ENCODE assay signal across 8 cellular contexts in the genomic region with DNA sequence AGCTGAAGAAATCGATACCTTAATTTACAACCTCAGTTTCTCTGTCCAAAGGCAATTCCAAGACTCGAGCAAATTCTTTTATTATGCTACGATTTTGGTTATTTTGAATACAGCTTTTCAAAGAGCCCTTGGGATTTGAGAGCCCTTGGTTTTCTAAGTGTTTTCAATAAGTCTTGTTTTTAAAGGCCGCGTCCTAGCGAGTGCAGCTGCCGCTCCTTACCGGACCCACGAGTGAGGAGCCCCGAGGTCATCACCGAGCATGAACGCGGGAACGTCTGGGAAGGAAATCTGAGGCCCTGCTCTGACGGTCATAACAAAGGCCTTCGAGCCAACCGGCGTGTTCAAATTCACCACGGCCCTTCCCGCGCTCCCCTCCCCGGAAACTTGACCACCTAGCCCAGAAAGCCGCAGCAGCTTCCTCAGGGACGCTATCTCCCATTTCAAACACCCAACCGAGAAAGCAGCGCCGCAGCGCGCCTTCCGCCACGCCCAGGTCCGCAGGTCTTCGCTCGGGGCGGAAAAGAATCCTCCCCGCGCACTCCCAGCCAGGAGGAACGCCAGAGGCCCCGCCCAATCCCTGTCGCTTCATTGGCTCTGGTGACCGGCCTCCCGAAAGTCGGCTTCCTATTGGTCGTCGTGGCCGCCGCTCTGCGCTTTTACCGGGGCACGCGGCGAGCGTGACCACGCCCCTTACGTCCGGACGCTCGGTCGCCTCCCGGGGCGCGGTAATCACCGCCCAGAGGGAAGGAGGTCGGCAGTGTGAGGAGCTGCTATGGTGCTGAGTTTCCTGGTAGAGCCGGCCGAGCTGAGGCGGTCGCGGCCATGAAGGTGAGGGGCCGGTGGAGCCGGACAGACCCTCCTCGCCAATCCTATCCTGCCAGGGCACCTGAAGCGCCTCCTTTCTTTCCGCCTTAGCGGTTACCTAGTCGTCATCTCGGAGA. TPM values are rescaled to one million over a fixed set of nuclear protein-coding genes. Genes with fewer than 3 reads are reported as not detected.
A peak's percentile ranks its signal among the peaks of the same experiment; 100 is the strongest.
DNase-seq lines count a peak whose midpoint lies in the region; ATAC-seq and TF ChIP-seq lines count a peak whose summit lies in the region.

A gene with protein sequence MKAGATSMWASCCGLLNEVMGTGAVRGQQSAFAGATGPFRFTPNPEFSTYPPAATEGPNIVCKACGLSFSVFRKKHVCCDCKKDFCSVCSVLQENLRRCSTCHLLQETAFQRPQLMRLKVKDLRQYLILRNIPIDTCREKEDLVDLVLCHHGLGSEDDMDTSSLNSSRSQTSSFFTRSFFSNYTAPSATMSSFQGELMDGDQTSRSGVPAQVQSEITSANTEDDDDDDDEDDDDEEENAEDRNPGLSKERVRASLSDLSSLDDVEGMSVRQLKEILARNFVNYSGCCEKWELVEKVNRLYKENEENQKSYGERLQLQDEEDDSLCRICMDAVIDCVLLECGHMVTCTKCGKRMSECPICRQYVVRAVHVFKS (plus strand): TSS at position 728 of the 941 bp plus-strand sequence. CDS start 95 bp downstream, at position 823.

- peaks cover 3% of the 10 kb centered on the region for H3K36me3 Mint-ChIP-seq in activated naive CD4-positive, alpha-beta T cell treated with anti-CD3 and anti-CD28 coated beads, Interleukin-2, amount 50 U/mL, for 24 hours

- under 1% methylated on average over 55 of the region's 77 CpGs for WGBS in suprapubic skin

- no peaks in the 10 kb centered on the region for H3K27me3 Mint-ChIP-seq in activated naive CD4-positive, alpha-beta T cell treated with anti-CD3 and anti-CD28 coated beads, Interleukin-2, amount 50 U/mL, for 24 hours

- peak; percentile 99 for DNase-seq in GM06990 (ENCODE audit: extremely low read depth, insufficient read length)
- peak; percentile 96 for DNase-seq in NCI-H1092 (lab: John Stamatoyannopoulos, UW)
- DNase-seq in germinal center (ENCODE audit: low spot score), result peak; percentile 98
- DNase-seq in nucleus accumbens (lab: John Stamatoyannopoulos, UW), result peak; percentile 69 to 98 (median 95)
- peak; percentile 99 for DNase-seq in suprapubic skin (ENCODE audit: low spot score in 2 of 2)

- no peaks in the 10 kb centered on the region for H3K9me3 Mint-ChIP-seq in activated naive CD4-positive, alpha-beta T cell treated with anti-CD3 and anti-CD28 coated beads, Interleukin-2, amount 50 U/mL, for 24 hours

- H3K27ac Mint-ChIP-seq in activated naive CD4-positive, alpha-beta T cell treated with anti-CD3 and anti-CD28 coated beads, Interleukin-2, amount 50 U/mL, for 24 hours, result peak within 1 kb of the TSS; percentile 98

- no peak for TF ChIP-seq EP300 in suprapubic skin (IDR thresholded peaks at IDR 0.05)

- no peaks in the 10 kb centered on the region for H3K9me3 ChIP-seq in suprapubic skin

- H3K4me1 ChIP-seq in suprapubic skin, result peaks cover 24% of the 10 kb centered on the region

- TF ChIP-seq CTCF in GM06990 (IDR thresholded peaks at IDR 0.05; ENCODE audit: insufficient read depth, low read length, poor library complexity, severe bottlenecking) (no peak), suprapubic skin (IDR thresholded peaks at IDR 0.05) (no peak)

- peaks cover 47% of the 10 kb centered on the region for H3K4me1 Mint-ChIP-seq in activated naive CD4-positive, alpha-beta T cell treated with anti-CD3 and anti-CD28 coated beads, Interleukin-2, amount 50 U/mL, for 24 hours

- H3K27me3 ChIP-seq in GM06990 (replicated peaks; ENCODE audit: control insufficient read depth, insufficient read depth, low read length), result no peaks in the 10 kb centered on the region
- no peaks in the 10 kb centered on the region for H3K27me3 ChIP-seq in suprapubic skin

- H3K36me3 ChIP-seq in GM06990 (ENCODE audit: control insufficient read depth, insufficient read depth, low read length) (peaks cover under 1% of the 10 kb centered on the region), suprapubic skin (peaks cover 2% of the 10 kb centered on the region)

- H3K4me3 Mint-ChIP-seq in activated naive CD4-positive, alpha-beta T cell treated with anti-CD3 and anti-CD28 coated beads, Interleukin-2, amount 50 U/mL, for 24 hours, result peak within 1 kb of the TSS; percentile 96

- H3K4me3 ChIP-seq in GM06990 (replicated peaks; ENCODE audit: low read depth, low read length) (peak within 1 kb of the TSS; percentile 88), suprapubic skin (peak within 1 kb of the TSS; percentile 82)

- H3K27ac ChIP-seq in suprapubic skin, result peak within 1 kb of the TSS; percentile 85

- peak; percentile 57 to 83 for TF ChIP-seq POLR2A in suprapubic skin (IDR thresholded peaks at IDR 0.05)

- ATAC-seq in HG02588 (IDR thresholded peaks at IDR 0.05; ENCODE audit: unreplicated experiment) (peak; percentile 92), SK-N-SH treated with all-trans-retinoic acid at 6 μM for 48 hours (peak; percentile 96)

TF ChIP-seq in SK-N-SH treated with all-trans-retinoic acid at 6 μM for 48 hours, 23 proteins besides CTCF, POLR2A, EP300 and RAD21:
- TF ChIP-seq ZNF8 (CRISPR knock-in tag; IDR thresholded peaks at IDR 0.05) (no peak), ISL1 (CRISPR knock-in tag; IDR thresholded peaks at IDR 0.05) (no peak), OSR1 (CRISPR knock-in tag; IDR thresholded peaks at IDR 0.05) (no peak), PPARA (CRISPR knock-in tag; IDR thresholded peaks at IDR 0.05; ENCODE audit: borderline replicate concordance) (no peak)
- TF ChIP-seq, protein P1, sequence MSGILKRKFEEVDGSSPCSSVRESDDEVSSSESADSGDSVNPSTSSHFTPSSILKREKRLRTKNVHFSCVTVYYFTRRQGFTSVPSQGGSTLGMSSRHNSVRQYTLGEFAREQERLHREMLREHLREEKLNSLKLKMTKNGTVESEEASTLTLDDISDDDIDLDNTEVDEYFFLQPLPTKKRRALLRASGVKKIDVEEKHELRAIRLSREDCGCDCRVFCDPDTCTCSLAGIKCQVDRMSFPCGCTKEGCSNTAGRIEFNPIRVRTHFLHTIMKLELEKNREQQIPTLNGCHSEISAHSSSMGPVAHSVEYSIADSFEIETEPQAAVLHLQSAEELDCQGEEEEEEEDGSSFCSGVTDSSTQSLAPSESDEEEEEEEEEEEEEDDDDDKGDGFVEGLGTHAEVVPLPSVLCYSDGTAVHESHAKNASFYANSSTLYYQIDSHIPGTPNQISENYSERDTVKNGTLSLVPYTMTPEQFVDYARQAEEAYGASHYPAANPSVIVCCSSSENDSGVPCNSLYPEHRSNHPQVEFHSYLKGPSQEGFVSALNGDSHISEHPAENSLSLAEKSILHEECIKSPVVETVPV (CRISPR knock-in tag; IDR thresholded peaks at IDR 0.05), result no peak
- TF ChIP-seq, protein P2, sequence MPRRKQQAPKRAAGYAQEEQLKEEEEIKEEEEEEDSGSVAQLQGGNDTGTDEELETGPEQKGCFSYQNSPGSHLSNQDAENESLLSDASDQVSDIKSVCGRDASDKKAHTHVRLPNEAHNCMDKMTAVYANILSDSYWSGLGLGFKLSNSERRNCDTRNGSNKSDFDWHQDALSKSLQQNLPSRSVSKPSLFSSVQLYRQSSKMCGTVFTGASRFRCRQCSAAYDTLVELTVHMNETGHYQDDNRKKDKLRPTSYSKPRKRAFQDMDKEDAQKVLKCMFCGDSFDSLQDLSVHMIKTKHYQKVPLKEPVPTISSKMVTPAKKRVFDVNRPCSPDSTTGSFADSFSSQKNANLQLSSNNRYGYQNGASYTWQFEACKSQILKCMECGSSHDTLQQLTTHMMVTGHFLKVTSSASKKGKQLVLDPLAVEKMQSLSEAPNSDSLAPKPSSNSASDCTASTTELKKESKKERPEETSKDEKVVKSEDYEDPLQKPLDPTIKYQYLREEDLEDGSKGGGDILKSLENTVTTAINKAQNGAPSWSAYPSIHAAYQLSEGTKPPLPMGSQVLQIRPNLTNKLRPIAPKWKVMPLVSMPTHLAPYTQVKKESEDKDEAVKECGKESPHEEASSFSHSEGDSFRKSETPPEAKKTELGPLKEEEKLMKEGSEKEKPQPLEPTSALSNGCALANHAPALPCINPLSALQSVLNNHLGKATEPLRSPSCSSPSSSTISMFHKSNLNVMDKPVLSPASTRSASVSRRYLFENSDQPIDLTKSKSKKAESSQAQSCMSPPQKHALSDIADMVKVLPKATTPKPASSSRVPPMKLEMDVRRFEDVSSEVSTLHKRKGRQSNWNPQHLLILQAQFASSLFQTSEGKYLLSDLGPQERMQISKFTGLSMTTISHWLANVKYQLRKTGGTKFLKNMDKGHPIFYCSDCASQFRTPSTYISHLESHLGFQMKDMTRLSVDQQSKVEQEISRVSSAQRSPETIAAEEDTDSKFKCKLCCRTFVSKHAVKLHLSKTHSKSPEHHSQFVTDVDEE (CRISPR knock-in tag; IDR thresholded peaks at IDR 0.05), result no peak

RNA-seq across cellular contexts. Expression of the gene that starts here (rescaled TPM):
- 10 to 100 TPM; 14.6 to 40.3 (median 30.4) TPM for total RNA-seq in suprapubic skin

Comparison
In these comparisons a context has a peak if more than half of its experiments do, and no peak if none do; other contexts are left out.
1. Peak in every context shown above with its lines: DNase-seq, ATAC-seq, H3K4me3 ChIP-seq and H3K27ac ChIP-seq.